Comparison of ENCODE assay signal across 8 cellular contexts in the genomic region with DNA sequence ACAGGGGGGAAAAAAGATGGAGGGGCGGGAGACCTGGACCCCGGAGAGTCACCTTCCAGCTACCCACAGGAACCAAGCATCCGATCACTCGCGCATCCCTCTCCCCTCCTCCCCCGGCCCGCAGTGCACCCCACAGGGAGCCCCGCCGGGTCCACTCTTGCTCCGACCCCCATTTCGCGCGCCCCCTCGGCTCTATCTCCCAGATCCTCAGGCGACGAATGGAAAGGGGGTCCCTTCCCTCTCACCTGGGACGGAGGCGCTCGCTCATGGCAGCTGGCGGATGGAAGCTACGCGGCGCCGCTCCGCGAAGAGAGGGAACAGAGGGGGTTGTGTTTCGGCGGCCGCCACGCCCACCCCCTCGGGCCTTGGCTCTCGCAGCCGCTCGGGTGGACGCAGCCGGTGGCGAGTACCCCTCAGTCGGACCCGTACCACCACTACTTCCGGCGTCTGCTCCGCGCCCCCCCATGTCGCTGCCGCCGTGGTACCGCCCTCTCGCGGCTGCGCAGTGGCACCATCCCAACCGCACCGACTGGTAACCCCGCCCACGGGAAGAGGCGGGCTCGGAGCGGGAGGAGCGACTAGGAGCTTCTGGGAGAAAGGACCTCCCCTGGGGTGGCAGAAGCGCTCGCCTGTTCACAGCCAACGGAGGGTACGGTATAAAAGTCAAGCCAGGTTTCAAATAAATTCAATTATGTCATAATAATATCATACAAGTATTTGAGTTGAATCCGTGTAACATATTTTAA. TPM values are rescaled to one million over a fixed set of nuclear protein-coding genes. Genes with fewer than 3 reads are reported as not detected.
A peak's percentile ranks its signal among the peaks of the same experiment; 100 is the strongest.
DNase-seq lines count a peak whose midpoint lies in the region; ATAC-seq and TF ChIP-seq lines count a peak whose summit lies in the region.

No MANE protein-coding gene starts in this region.

- peaks cover 9% of the 10 kb centered on the region for H3K36me3 Mint-ChIP-seq in IgD-negative memory B cell

- H3K9me3 Mint-ChIP-seq in IgD-negative memory B cell = no peaks in the 10 kb centered on the region

- peak overlapping the region; percentile 94 to 99 (median 98) for H3K4me3 Mint-ChIP-seq in IgD-negative memory B cell

- H3K27me3 Mint-ChIP-seq in IgD-negative memory B cell = no peaks in the 10 kb centered on the region

- peak; percentile 21 for TF ChIP-seq CTCF in epithelial cell of proximal tubule (conservative IDR thresholded peaks at IDR 0.05; ENCODE audit: low read depth, low read length)

- peak; percentile 70 for ATAC-seq in GM21529 (IDR thresholded peaks at IDR 0.05; ENCODE audit: unreplicated experiment)

- peak overlapping the region; percentile 78 to 98 (median 98) for H3K27ac Mint-ChIP-seq in IgD-negative memory B cell

- H3K4me3 ChIP-seq in epithelial cell of proximal tubule (ENCODE audit: low read depth, low read length) = peak overlapping the region; percentile 87

- H3K4me1 Mint-ChIP-seq in IgD-negative memory B cell = peaks cover 37 to 52% (median 48%) of the 10 kb centered on the region in 3 donors

- DNase-seq in DMS153 (lab: John Stamatoyannopoulos, UW) = peak; percentile 91
- peak; percentile 97 for DNase-seq in OCI-M1 (lab: John Stamatoyannopoulos, UW)
- peak; percentile 96 for DNase-seq in activated T-cell treated with anti-CD3 and anti-CD28 coated beads for 48 hours (ENCODE audit: low read depth)
- DNase-seq in epithelial cell of proximal tubule (ENCODE audit: low read depth) = peak; percentile 42
- DNase-seq in mucosa of gallbladder (ENCODE audit: low spot score) = peak; percentile 96
- DNase-seq in stimulated activated CD8-positive, alpha-beta memory T cell treated with anti-CD3 and anti-CD28 coated beads, Interleukin-4, amount 100 ng/mL, for 24 hours (ENCODE audit: low read depth) = peak; percentile 97

RNA-seq across cellular contexts. Expression of gene CPSF4L, which starts 29.7 kb away (rescaled TPM):
- not detected for polyA plus RNA-seq in IgD-negative memory B cell
- total RNA-seq in epithelial cell of proximal tubule (not detected in 2 replicates), mucosa of gallbladder (not detected)

RNA-seq across cellular contexts. Expression of gene COG1, which starts 39.2 kb away (rescaled TPM):
- polyA plus RNA-seq in IgD-negative memory B cell = 24.3 TPM
- total RNA-seq in epithelial cell of proximal tubule (11.6 and 19.6 TPM in 2 replicates), mucosa of gallbladder (50.6 TPM)

Comparison
In these comparisons a context has a peak if more than half of its experiments do, and no peak if none do; other contexts are left out.
1. Peak in every context shown above with its lines: DNase-seq, ATAC-seq and H3K4me3 ChIP-seq.
2. DNase-seq: peak in every context shown above with its lines; median percentile 97 in OCI-M1; 97 in stimulated activated CD8-positive, alpha-beta memory T cell treated with anti-CD3 and anti-CD28 coated beads, Interleukin-4, amount 100 ng/mL, for 24 hours; 96 in activated T-cell treated with anti-CD3 and anti-CD28 coated beads for 48 hours; 96 in mucosa of gallbladder; 91 in DMS153; 42 in epithelial cell of proximal tubule.